ENCODE assay signal across 39 cellular contexts in the genomic region with DNA sequence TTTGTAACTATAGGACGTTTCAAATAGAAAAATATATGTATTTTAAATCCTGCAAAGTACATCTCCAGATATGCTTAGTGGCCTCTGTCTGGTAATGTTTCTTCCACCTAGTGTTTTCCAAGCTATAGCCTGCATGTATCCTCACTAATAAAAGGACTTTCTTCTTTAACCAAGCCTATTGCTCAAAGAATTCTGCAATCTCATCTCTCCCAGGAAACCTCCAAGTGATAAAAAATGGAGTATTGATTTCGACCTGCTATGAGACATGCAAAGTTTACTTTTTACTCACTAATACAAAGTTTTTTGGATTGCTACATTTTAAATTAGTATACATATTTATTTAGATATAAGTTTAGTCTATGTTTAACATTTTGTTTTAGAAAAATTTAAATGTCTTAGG. TPM values are rescaled to one million over a fixed set of nuclear protein-coding genes. Genes with fewer than 3 reads are reported as not detected.
"Had no signal": no experiment of that assay in that cellular context is flagged by ENCODE, and none has a peak within 500 bp of the region (broad histone marks: within the 10 kb centered on the region; RNA-seq: fewer than 3 reads in every experiment).

No MANE protein-coding gene starts in this region.

- H3K9me3 ChIP-seq: adrenal gland, ascending aorta had no signal

- H3K27me3 Mint-ChIP-seq: activated B cell treated with CpG ODN at 0.5 μM for 24 hours; activated CD4-positive, alpha-beta memory T cell treated with anti-CD3 and anti-CD28 coated beads for 36 hours; activated CD8-positive, alpha-beta T cell treated with anti-CD3 and anti-CD28 coated beads for 36 hours; activated naive CD8-positive, alpha-beta T cell treated with anti-CD3 and anti-CD28 coated beads for 36 hours; activated T-helper 17 cell treated with anti-CD3 and anti-CD28 coated beads, Interleukin-2, amount 50 U/mL, for 72 hours; brain; central memory CD8-positive, alpha-beta T cell had no signal

- H3K4me3 ChIP-seq: adrenal gland, ascending aorta, cardiac muscle cell had no signal

- H3K4me1 Mint-ChIP-seq: activated B cell treated with CpG ODN at 0.5 μM for 24 hours; activated CD4-positive, alpha-beta T cell treated with anti-CD3 and anti-CD28 coated beads, Interleukin-2, amount 10 ng/mL, durations not matched to agents 24 days and 14 days; activated naive CD8-positive, alpha-beta T cell treated with anti-CD3 and anti-CD28 coated beads for 36 hours; activated T-helper 17 cell treated with anti-CD3 and anti-CD28 coated beads, Interleukin-2, amount 50 U/mL, for 72 hours; central memory CD8-positive, alpha-beta T cell had no signal

- H3K4me3 Mint-ChIP-seq: activated B cell treated with CpG ODN at 0.5 μM for 24 hours; activated CD4-positive, alpha-beta memory T cell treated with anti-CD3 and anti-CD28 coated beads for 36 hours; activated CD4-positive, alpha-beta T cell treated with anti-CD3 and anti-CD28 coated beads, Interleukin-2, amount 10 ng/mL, durations not matched to agents 24 days and 14 days; activated CD8-positive, alpha-beta T cell treated with anti-CD3 and anti-CD28 coated beads for 36 hours; activated naive CD4-positive, alpha-beta T cell treated with anti-CD3 and anti-CD28 coated beads for 36 hours; activated naive CD8-positive, alpha-beta T cell treated with anti-CD3 and anti-CD28 coated beads for 36 hours; activated T-cell treated with anti-CD3 and anti-CD28 coated beads, Interleukin-2, amount 50 U/mL, for 4 hours; activated T-cell treated with anti-CD3 and anti-CD28 coated beads, Interleukin-2, amount 50 U/mL, for 72 hours; activated T-helper 1 cell treated with anti-CD3 and anti-CD28 coated beads, Interleukin-12 subunit alpha, Interleukin-12 subunit beta, Interleukin-2, Interleukin-4 antibody, amounts not matched to agents 30 ng/mL and 10 ng/mL and 1 ng/mL, durations not matched to agents 14 hours and 24 hours and 36 hours; activated T-helper 17 cell treated with anti-CD3 and anti-CD28 coated beads, Interleukin-2, amount 50 U/mL, for 72 hours; brain; central memory CD8-positive, alpha-beta T cell; T-helper 1 cell treated with Interleukin-12 subunit alpha and Interleukin-12 subunit beta and Interleukin-4 antibody, amounts not matched to agents 30 μg/mL and 1 μg/mL, for 36 hours; T-helper 2 cell treated with Interferon-gamma antibody and Interleukin-4, amounts not matched to agents 5 μg/mL and 100 μg/mL, for 36 hours had no signal

- H3K27me3 ChIP-seq: adrenal gland, ascending aorta, cardiac muscle cell had no signal

- H3K4me1 ChIP-seq: ascending aorta had no signal

- H3K36me3 ChIP-seq: adrenal gland, ascending aorta, cardiac muscle cell had no signal

- ATAC-seq: activated CD8-positive, alpha-beta T cell treated with anti-CD3 and anti-CD28 coated beads for 36 hours; activated naive CD4-positive, alpha-beta T cell treated with anti-CD3 and anti-CD28 coated beads, Interleukin-2, amount 50 U/mL, for 72 hours; activated T-cell treated with anti-CD3 and anti-CD28 coated beads, Interleukin-2, amount 50 U/mL, for 4 hours; activated T-cell treated with anti-CD3 and anti-CD28 coated beads, Interleukin-2, amount 50 U/mL, for 72 hours; activated T-helper 17 cell treated with anti-CD3 and anti-CD28 coated beads, Interleukin-2, amount 50 U/mL, for 72 hours had no signal

- FAIRE-seq: bronchial epithelial cell, TTC549 had no signal

- H3K27ac ChIP-seq: adrenal gland, ascending aorta, cardiac muscle cell, VCaP had no signal

- H3K9me3 Mint-ChIP-seq: activated B cell treated with CpG ODN at 0.5 μM for 24 hours; activated CD4-positive, alpha-beta memory T cell treated with anti-CD3 and anti-CD28 coated beads for 36 hours; activated CD4-positive, alpha-beta T cell treated with anti-CD3 and anti-CD28 coated beads, Interleukin-2, amount 10 ng/mL, durations not matched to agents 24 days and 14 days; activated CD8-positive, alpha-beta T cell treated with anti-CD3 and anti-CD28 coated beads for 36 hours; activated naive CD4-positive, alpha-beta T cell treated with anti-CD3 and anti-CD28 coated beads for 36 hours; activated naive CD4-positive, alpha-beta T cell treated with anti-CD3 and anti-CD28 coated beads, Interleukin-2, amount 50 U/mL, for 72 hours; activated naive CD8-positive, alpha-beta T cell treated with anti-CD3 and anti-CD28 coated beads for 36 hours; activated T-cell treated with anti-CD3 and anti-CD28 coated beads, Interleukin-2, amount 50 U/mL, for 4 hours; activated T-cell treated with anti-CD3 and anti-CD28 coated beads, Interleukin-2, amount 50 U/mL, for 72 hours; activated T-helper 1 cell treated with anti-CD3 and anti-CD28 coated beads, Interleukin-12 subunit alpha, Interleukin-12 subunit beta, Interleukin-2, Interleukin-4 antibody, amounts not matched to agents 30 ng/mL and 10 ng/mL and 1 ng/mL, durations not matched to agents 14 hours and 24 hours and 36 hours; activated T-helper 17 cell treated with anti-CD3 and anti-CD28 coated beads, Interleukin-2, amount 50 U/mL, for 72 hours; brain; T-helper 1 cell treated with Interleukin-12 subunit alpha and Interleukin-12 subunit beta and Interleukin-4 antibody, amounts not matched to agents 30 μg/mL and 1 μg/mL, for 36 hours; T-helper 2 cell treated with Interferon-gamma antibody and Interleukin-4, amounts not matched to agents 5 μg/mL and 100 μg/mL, for 36 hours had no signal

- H3K27ac Mint-ChIP-seq: activated B cell treated with CpG ODN at 0.5 μM for 24 hours; activated CD4-positive, alpha-beta memory T cell treated with anti-CD3 and anti-CD28 coated beads for 36 hours; activated CD4-positive, alpha-beta T cell treated with anti-CD3 and anti-CD28 coated beads, Interleukin-2, amount 10 ng/mL, durations not matched to agents 24 days and 14 days; activated CD8-positive, alpha-beta T cell treated with anti-CD3 and anti-CD28 coated beads for 36 hours; activated naive CD4-positive, alpha-beta T cell treated with anti-CD3 and anti-CD28 coated beads for 36 hours; activated naive CD4-positive, alpha-beta T cell treated with anti-CD3 and anti-CD28 coated beads, Interleukin-2, amount 50 U/mL, for 72 hours; activated naive CD8-positive, alpha-beta T cell treated with anti-CD3 and anti-CD28 coated beads for 36 hours; activated T-cell treated with anti-CD3 and anti-CD28 coated beads, Interleukin-2, amount 50 U/mL, for 72 hours; activated T-helper 1 cell treated with anti-CD3 and anti-CD28 coated beads, Interleukin-12 subunit alpha, Interleukin-12 subunit beta, Interleukin-2, Interleukin-4 antibody, amounts not matched to agents 30 ng/mL and 10 ng/mL and 1 ng/mL, durations not matched to agents 14 hours and 24 hours and 36 hours; activated T-helper 17 cell treated with anti-CD3 and anti-CD28 coated beads, Interleukin-2, amount 50 U/mL, for 72 hours; brain; T-helper 1 cell treated with Interleukin-12 subunit alpha and Interleukin-12 subunit beta and Interleukin-4 antibody, amounts not matched to agents 30 μg/mL and 1 μg/mL, for 36 hours; T-helper 2 cell treated with Interferon-gamma antibody and Interleukin-4, amounts not matched to agents 5 μg/mL and 100 μg/mL, for 36 hours had no signal

- H3K36me3 Mint-ChIP-seq: activated CD4-positive, alpha-beta memory T cell treated with anti-CD3 and anti-CD28 coated beads for 36 hours; activated naive CD4-positive, alpha-beta T cell treated with anti-CD3 and anti-CD28 coated beads, Interleukin-2, amount 50 U/mL, for 72 hours; activated naive CD8-positive, alpha-beta T cell treated with anti-CD3 and anti-CD28 coated beads for 36 hours had no signal

- DNase-seq: activated B cell treated with CpG ODN at 0.5 μM for 24 hours; activated CD4-positive, alpha-beta memory T cell treated with anti-CD3 and anti-CD28 coated beads for 36 hours; activated CD4-positive, alpha-beta T cell treated with anti-CD3 and anti-CD28 coated beads for 4 hours; activated CD4-positive, alpha-beta T cell treated with anti-CD3 and anti-CD28 coated beads, Interleukin-2, amount 10 ng/mL, durations not matched to agents 24 days and 14 days; activated CD4-positive, alpha-beta T cell treated with anti-CD3 and anti-CD28 coated beads, Interleukin-2, amount 50 U/mL, for 1 hour; activated CD4-positive, alpha-beta T cell treated with anti-CD3 and anti-CD28 coated beads, Interleukin-2, amount 50 U/mL, for 4 hours; activated CD4-positive, CD25-positive, alpha-beta regulatory T cell treated with anti-CD3 and anti-CD28 coated beads, Interleukin-2, amount 50 U/mL, for 72 hours; activated CD8-positive, alpha-beta memory T cell treated with anti-CD3 and anti-CD28 coated beads, Interleukin-2, amount 50 U/mL, for 4 hours; activated CD8-positive, alpha-beta T cell treated with anti-CD3 and anti-CD28 coated beads for 36 hours; activated effector memory CD4-positive, alpha-beta T cell treated with anti-CD3 and anti-CD28 coated beads, Interleukin-2, amount 50 U/mL, for 16 hours; activated gamma-delta T cell treated with Interleukin-2 at 50 U/mL for 16 hours; activated naive CD4-positive, alpha-beta T cell; activated naive CD4-positive, alpha-beta T cell treated with anti-CD3 and anti-CD28 coated beads for 36 hours; activated naive CD4-positive, alpha-beta T cell treated with anti-CD3 and anti-CD28 coated beads, Interleukin-2, amount 50 U/mL, for 16 hours; activated naive CD8-positive, alpha-beta T cell treated with anti-CD3 and anti-CD28 coated beads for 36 hours; activated T-cell treated with anti-CD3 and anti-CD28 coated beads for 4 hours; activated T-cell treated with anti-CD3 and anti-CD28 coated beads, Interleukin-2, amount 50 U/mL, for 1 hour; activated T-cell treated with anti-CD3 and anti-CD28 coated beads, Interleukin-2, amount 50 U/mL, for 4 hours; activated T-cell treated with anti-CD3 and anti-CD28 coated beads, Interleukin-2, amount 50 U/mL, for 72 hours; adrenal gland; amniotic stem cell; caudate nucleus; cerebellar nuclear complex; T-helper 2 cell; T-helper 9 cell had no signal

RNA-seq across cellular contexts. Expression of a gene that starts 23.3 kb away (rescaled TPM):
- total RNA-seq: activated B cell treated with CpG ODN at 0.5 μM for 24 hours; activated CD4-positive, alpha-beta memory T cell treated with anti-CD3 and anti-CD28 coated beads for 36 hours; activated CD4-positive, alpha-beta T cell treated with anti-CD3 and anti-CD28 coated beads, Interleukin-2, amount 10 ng/mL, durations not matched to agents 24 days and 14 days; activated CD8-positive, alpha-beta memory T cell treated with anti-CD3 and anti-CD28 coated beads for 36 hours; activated CD8-positive, alpha-beta T cell treated with anti-CD3 and anti-CD28 coated beads for 36 hours; activated naive CD4-positive, alpha-beta T cell treated with anti-CD3 and anti-CD28 coated beads for 36 hours; activated naive CD4-positive, alpha-beta T cell treated with anti-CD3 and anti-CD28 coated beads, Interleukin-2, amount 50 U/mL, for 72 hours; activated naive CD8-positive, alpha-beta T cell treated with anti-CD3 and anti-CD28 coated beads for 36 hours; activated T-cell treated with anti-CD3 and anti-CD28 coated beads, Interleukin-2, amount 50 U/mL, for 4 hours; activated T-cell treated with anti-CD3 and anti-CD28 coated beads, Interleukin-2, amount 50 U/mL, for 72 hours; activated T-helper 1 cell treated with anti-CD3 and anti-CD28 coated beads, Interleukin-12 subunit alpha, Interleukin-12 subunit beta, Interleukin-2, Interleukin-4 antibody, amounts not matched to agents 30 ng/mL and 10 ng/mL and 1 ng/mL, durations not matched to agents 14 hours and 24 hours and 36 hours; bronchial epithelial cell; chondrocyte had no signal
